ENCODE assay signal across 1 cellular context in genomic region chr18:7207366-7207765, GRCh38.
TF ChIP-seq lines count a peak whose summit lies in the region.

No MANE protein-coding gene starts in this region.

TF ChIP-seq in IMR-90, 13 proteins besides CTCF, POLR2A, EP300 and RAD21:
- TF ChIP-seq SMC3 (IDR thresholded peaks at IDR 0.05; ENCODE audit: low read depth, low read length) (no peak), FOS (IDR thresholded peaks at IDR 0.05; ENCODE audit: low read depth, low read length) (no peak), CEBPB (IDR thresholded peaks at IDR 0.05; ENCODE audit: low read depth, low read length) (no peak), RFX5 (IDR thresholded peaks at IDR 0.05; ENCODE audit: low read depth, low read length) (no peak), MAFK (IDR thresholded peaks at IDR 0.05; ENCODE audit: low read depth, low read length) (no peak), NFE2L2 (IDR thresholded peaks at IDR 0.05; ENCODE audit: low read depth, low read length) (no peak)
- TF ChIP-seq, protein P1, sequence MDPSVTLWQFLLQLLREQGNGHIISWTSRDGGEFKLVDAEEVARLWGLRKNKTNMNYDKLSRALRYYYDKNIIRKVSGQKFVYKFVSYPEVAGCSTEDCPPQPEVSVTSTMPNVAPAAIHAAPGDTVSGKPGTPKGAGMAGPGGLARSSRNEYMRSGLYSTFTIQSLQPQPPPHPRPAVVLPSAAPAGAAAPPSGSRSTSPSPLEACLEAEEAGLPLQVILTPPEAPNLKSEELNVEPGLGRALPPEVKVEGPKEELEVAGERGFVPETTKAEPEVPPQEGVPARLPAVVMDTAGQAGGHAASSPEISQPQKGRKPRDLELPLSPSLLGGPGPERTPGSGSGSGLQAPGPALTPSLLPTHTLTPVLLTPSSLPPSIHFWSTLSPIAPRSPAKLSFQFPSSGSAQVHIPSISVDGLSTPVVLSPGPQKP (IDR thresholded peaks at IDR 0.05; ENCODE audit: borderline replicate concordance, low read depth, low read length): no peak
